Comparison of ENCODE assay signal across 13 cellular contexts in genomic region chr6:43709654-43710303, GRCh38. TPM values are rescaled to one million over a fixed set of nuclear protein-coding genes. Genes with fewer than 3 reads are reported as not detected.
A peak's percentile ranks its signal among the peaks of the same experiment; 100 is the strongest.
DNase-seq lines count a peak whose midpoint lies in the region; ATAC-seq, FAIRE-seq and TF ChIP-seq lines count a peak whose summit lies in the region.
"Had no signal": no experiment of that assay in that cellular context is flagged by ENCODE, and none has a peak within 500 bp of the region (broad histone marks: within the 10 kb centered on the region; RNA-seq: fewer than 3 reads in every experiment).

No MANE protein-coding gene starts in this region.

- TF ChIP-seq POLR2A in breast epithelium (IDR thresholded peaks at IDR 0.05): no peak

- no peak overlapping the region for H3T11ph ChIP-seq in H9 (ENCODE audit: low read length)

- H3K23me2 ChIP-seq in H9 (ENCODE audit: insufficient read length, low read depth, low read length, poor library complexity, severe bottlenecking): no peaks in the 10 kb centered on the region

- peaks cover 7% of the 10 kb centered on the region for H3K27me3 Mint-ChIP-seq in H9 (ENCODE audit: low read depth)

- no peak overlapping the region for H3K27ac ChIP-seq in H9 (ENCODE audit: insufficient read length, low read depth, low read length)
- peak overlapping the region; percentile 12 to 83 for H3K27ac ChIP-seq in breast epithelium
- H3K27ac ChIP-seq in hepatocyte: peak overlapping the region; percentile 77
- H3K27ac ChIP-seq in small intestine (ENCODE audit: low read depth in 1 of 2, low read length in 1 of 2): peak overlapping the region; percentile 49 to 84

- H3K4ac ChIP-seq in H9 (ENCODE audit: low read depth, low read length): no peak overlapping the region

- no CpG with 5 or more reads among the region's 7 CpGs for WGBS in H9 (ENCODE audit: extremely low coverage, insufficient read length, low lambda C conversion rate)
- WGBS in hepatocyte (ENCODE audit: low lambda C conversion rate, missing lambda C conversion rate): 74% methylated on average over 7 of the region's 7 CpGs
- 20 to 54% (median 46%) methylated on average over 7 of the region's 7 CpGs for WGBS in small intestine, 3 donors

- no peak overlapping the region for H4K91ac ChIP-seq in H9 (ENCODE audit: insufficient read length, low read depth, low read length)

- H2BK120ac ChIP-seq in H9 (ENCODE audit: low read depth, low read length, poor library complexity, severe bottlenecking): no peak overlapping the region

- no peak overlapping the region for H3K4me2 ChIP-seq in H9 (ENCODE audit: insufficient read depth, insufficient read length, low read length)
- peak overlapping the region; percentile 30 for H3K4me2 ChIP-seq in hepatocyte

- no peak overlapping the region for H2AK5ac ChIP-seq in H9 (ENCODE audit: insufficient read length, low read length)

- H3K18ac ChIP-seq in H9 (ENCODE audit: insufficient read length, low read depth, low read length): no peak overlapping the region

- H3K36me3 ChIP-seq in breast epithelium: no peaks in the 10 kb centered on the region
- H3K36me3 ChIP-seq in hepatocyte (replicated peaks; ENCODE audit: insufficient read depth, low read depth): no peaks in the 10 kb centered on the region
- H3K36me3 ChIP-seq in small intestine (ENCODE audit: control insufficient read depth in 2 of 2, insufficient read depth in 2 of 2, low read length in 2 of 2): no peaks in the 10 kb centered on the region
- H3K36me3 ChIP-seq: upper lobe of left lung had no signal

- H2BK5ac ChIP-seq in H9 (ENCODE audit: insufficient read length, low read length): no peak overlapping the region

- H3K9me3 ChIP-seq in H9 (ENCODE audit: control insufficient read depth, low read depth, low read length) (no peaks in the 10 kb centered on the region), breast epithelium (no peaks in the 10 kb centered on the region), hepatocyte (ENCODE audit: low read depth) (no peaks in the 10 kb centered on the region), small intestine (ENCODE audit: control insufficient read depth, low read depth) (no peaks in the 10 kb centered on the region)
- H3K9me3 ChIP-seq: upper lobe of left lung had no signal

- no peaks in the 10 kb centered on the region for H3K27me3 ChIP-seq in H9 (ENCODE audit: insufficient read depth, low read length)
- H3K27me3 ChIP-seq in breast epithelium: no peaks in the 10 kb centered on the region
- H3K27me3 ChIP-seq in hepatocyte: no peaks in the 10 kb centered on the region
- H3K27me3 ChIP-seq in small intestine (ENCODE audit: control insufficient read depth in 2 of 2, insufficient read depth in 2 of 2, low read length in 2 of 2): no peaks in the 10 kb centered on the region
- H3K27me3 ChIP-seq: upper lobe of left lung had no signal

- H2AFZ ChIP-seq in H9 (ENCODE audit: low read length): no peak overlapping the region
- no peak overlapping the region for H2AFZ ChIP-seq in hepatocyte

- no peak overlapping the region for H3K9ac ChIP-seq in H9 (ENCODE audit: extremely low read depth, insufficient read length, low read length)

- H2BK12ac ChIP-seq in H9 (ENCODE audit: insufficient read length, low read depth, low read length): no peak overlapping the region

- H3K36me3 Mint-ChIP-seq in H9 (ENCODE audit: insufficient read depth in 1 of 3, low read depth in 3 of 3): 0 out of 7 replicates have a peak, but pooled peaks cover 0 to 4% (median 0%) of the 10 kb centered on the region in 3 experiments
- H3K36me3 Mint-ChIP-seq: activated naive CD4-positive, alpha-beta T cell treated with anti-CD3 and anti-CD28 coated beads, Interleukin-2, amount 50 U/mL, for 24 hours had no signal

- H3K14ac ChIP-seq in H9 (ENCODE audit: insufficient read depth, low read length): no peak overlapping the region

- no peak overlapping the region for H2BK15ac ChIP-seq in H9 (ENCODE audit: low read depth, low read length)

- H2BK20ac ChIP-seq in H9 (ENCODE audit: low read depth, low read length, poor library complexity, severe bottlenecking): no peak overlapping the region

- H3K9me2 ChIP-seq in hepatocyte (replicated peaks; ENCODE audit: insufficient read depth): no peaks in the 10 kb centered on the region

- DNase-seq in H9 (no peak), breast epithelium (ENCODE audit: low spot score in 2 of 2) (no peak), hepatocyte (ENCODE audit: low spot score) (peak; percentile 46), small intestine (peak; percentile 85), DMS153 treated with DMSO at 0.1 percent for 48 hours (lab: John Stamatoyannopoulos, UW; ENCODE audit: unreplicated experiment) (no peak)
- DNase-seq: central memory CD4-positive, alpha-beta T cell; DND-41 had no signal

- peaks cover 49 to 62% of the 10 kb centered on the region in 2 experiments for H3K4me1 Mint-ChIP-seq in H9
- H3K4me1 Mint-ChIP-seq: activated naive CD4-positive, alpha-beta T cell treated with anti-CD3 and anti-CD28 coated beads, Interleukin-2, amount 50 U/mL, for 24 hours had no signal

- TF ChIP-seq CTCF in H9 (conservative IDR thresholded peaks at IDR 0.05) (no peak), breast epithelium (IDR thresholded peaks at IDR 0.05) (no peak), hepatocyte (IDR thresholded peaks at IDR 0.05; ENCODE audit: poor library complexity) (no peak)

- no peak overlapping the region for H3K4me3 ChIP-seq in breast epithelium
- no peak overlapping the region for H3K4me3 ChIP-seq in hepatocyte
- H3K4me3 ChIP-seq in small intestine (ENCODE audit: low read depth in 1 of 2, low read length in 2 of 2): no peak overlapping the region
- H3K4me3 ChIP-seq: SK-N-MC, upper lobe of left lung had no signal

- H4K20me1 ChIP-seq in H9 (ENCODE audit: control insufficient read depth, insufficient read depth, insufficient read length) (no peaks in the 10 kb centered on the region), hepatocyte (ENCODE audit: insufficient read depth, poor library complexity, severe bottlenecking) (no peaks in the 10 kb centered on the region)

- H4K5ac ChIP-seq in H9 (ENCODE audit: insufficient read length, low read depth, low read length): no peak overlapping the region

- H3K4me3 Mint-ChIP-seq in H9: no peak overlapping the region
- H3K4me3 Mint-ChIP-seq: activated naive CD4-positive, alpha-beta T cell treated with anti-CD3 and anti-CD28 coated beads, Interleukin-2, amount 50 U/mL, for 24 hours had no signal

- H3K4me1 ChIP-seq in H9 (ENCODE audit: insufficient read depth, low read length): peaks cover 2% of the 10 kb centered on the region; the same call in 1 of the 2 replicates
- H3K4me1 ChIP-seq in breast epithelium: peaks cover 0 to 3% of the 10 kb centered on the region in 2 donors
- peaks cover 42% of the 10 kb centered on the region for H3K4me1 ChIP-seq in hepatocyte (ENCODE audit: insufficient read depth)
- peaks cover 0 to 14% of the 10 kb centered on the region in 2 donors for H3K4me1 ChIP-seq in small intestine (ENCODE audit: control insufficient read depth in 2 of 2, insufficient read depth in 1 of 2, low read depth in 1 of 2, low read length in 1 of 2)

- no peaks in the 10 kb centered on the region; a peak in 1 of 5 replicates for H3K9me3 Mint-ChIP-seq in H9
- H3K9me3 Mint-ChIP-seq: activated naive CD4-positive, alpha-beta T cell treated with anti-CD3 and anti-CD28 coated beads, Interleukin-2, amount 50 U/mL, for 24 hours had no signal

- no peak overlapping the region for H4K8ac ChIP-seq in H9 (replicated peaks; ENCODE audit: insufficient read length, low read depth, low read length)

- H3K79me2 ChIP-seq in H9 (ENCODE audit: insufficient read depth, low read length) (no peaks in the 10 kb centered on the region), hepatocyte (no peaks in the 10 kb centered on the region)

- intact Hi-C loops in breast epithelium (cut with DNase I; ENCODE audit: low total_unique reads): no loop called here

- no peak for FAIRE-seq in small intestine (lab: Jason Lieb, UNC)

- H3K23ac ChIP-seq in H9 (ENCODE audit: insufficient read length, low read depth, low read length): no peak overlapping the region

- no peak for ATAC-seq in GM21723 (IDR thresholded peaks at IDR 0.05; ENCODE audit: unreplicated experiment)
- no peak for ATAC-seq in HG02840 (IDR thresholded peaks at IDR 0.05; ENCODE audit: low FRiP score, unreplicated experiment)
- no peak for ATAC-seq in GM18519 (IDR thresholded peaks at IDR 0.05; ENCODE audit: low FRiP score, unreplicated experiment)

- H3K27ac Mint-ChIP-seq in H9: peak overlapping the region; percentile 85 to 93 (median 91); a peak in 4 of 7 replicates
- H3K27ac Mint-ChIP-seq: activated naive CD4-positive, alpha-beta T cell treated with anti-CD3 and anti-CD28 coated beads, Interleukin-2, amount 50 U/mL, for 24 hours had no signal

- H3K79me1 ChIP-seq in H9 (ENCODE audit: insufficient read depth, low read depth, low read length, poor library complexity, severe bottlenecking): no peaks in the 10 kb centered on the region

- no peak overlapping the region for H3K56ac ChIP-seq in H9 (ENCODE audit: insufficient read length, low read depth, low read length)

RNA-seq across cellular contexts. Expression of gene MRPS18A, which starts 22.2 kb away (rescaled TPM):
- total RNA-seq in H9 (2021) (65.1 and 67.3 TPM in 2 replicates), breast epithelium (10 to 100 TPM; 37.7 to 63.2 (median 40.6) TPM), hepatocyte (46.1 and 53.1 TPM in 2 replicates)
- polyA plus RNA-seq in hepatocyte (68.8 and 71.1 TPM in 2 replicates), small intestine (100 to 1,000 TPM in 1 of 3 donors, 10 to 100 TPM in 2; 63.7 to 107 (median 66.5) TPM)

Comparison
In these comparisons a context has a peak if more than half of its experiments do, and no peak if none do; other contexts are left out.
1. DNase-seq: peak in hepatocyte (single experiment) and small intestine (single experiment); none in H9 (single experiment), breast epithelium (0 of 2) and DMS153 treated with DMSO at 0.1 percent for 48 hours (single experiment).